Comparison of ENCODE assay signal across 9 cellular contexts in genomic region chr17:62692721-62693431, GRCh38.
DNase-seq lines count a peak whose midpoint lies in the region; ATAC-seq and TF ChIP-seq lines count a peak whose summit lies in the region.
"Had no signal": no experiment of that assay in that cellular context is flagged by ENCODE, and none has a peak within 500 bp of the region (broad histone marks: within the 10 kb centered on the region; RNA-seq: fewer than 3 reads in every experiment).

No MANE protein-coding gene starts in this region.

- DNase-seq in NCI-H2227 (lab: John Stamatoyannopoulos, UW; ENCODE audit: unreplicated experiment) (peak; percentile 18), NCI-H2227 treated with DMSO at 0.1 percent for 48 hours (lab: John Stamatoyannopoulos, UW) (no peak), NCI-H2171 (lab: John Stamatoyannopoulos, UW) (peak; percentile 44), erythroblast (lab: John Stamatoyannopoulos, UW) (peak; percentile 91 to 95), H4 (ENCODE audit: low spot score) (no peak), T-cell (no peak)

- H3K36me3 Mint-ChIP-seq in stimulated activated memory B cell treated with anti-CD40 and anti-IgM and Interleukin-4, amounts not matched to agents 10 μg/mL and 1 μg/mL and 100 μg/mL, for 72 hours = no peaks in the 10 kb centered on the region
- no peaks in the 10 kb centered on the region for H3K36me3 Mint-ChIP-seq in T-cell
- H3K36me3 Mint-ChIP-seq: CD14-positive monocyte had no signal

- CTCF ChIA-PET in T-cell (lab: Charles Lee) = no interaction called here

- H3K9me3 Mint-ChIP-seq in stimulated activated memory B cell treated with anti-CD40 and anti-IgM and Interleukin-4, amounts not matched to agents 10 μg/mL and 1 μg/mL and 100 μg/mL, for 72 hours = no peaks in the 10 kb centered on the region
- H3K9me3 Mint-ChIP-seq in T-cell = no peaks in the 10 kb centered on the region

- POLR2A ChIA-PET in T-cell (lab: Charles Lee) = interaction anchor here in 1 of 2 donors (0.6 kb wide), 1 partner anchor 26 kb away, joined by 3 read pairs; no protein-coding TSS in a partner anchor

- H3K4me3 Mint-ChIP-seq in stimulated activated memory B cell treated with anti-CD40 and anti-IgM and Interleukin-4, amounts not matched to agents 10 μg/mL and 1 μg/mL and 100 μg/mL, for 72 hours = no peak overlapping the region
- H3K4me3 Mint-ChIP-seq in T-cell = no peak overlapping the region
- H3K4me3 Mint-ChIP-seq: CD14-positive monocyte had no signal

- peak; percentile 37 for ATAC-seq in stimulated activated memory B cell treated with anti-CD40 and anti-IgM and Interleukin-4, amounts not matched to agents 10 μg/mL and 1 μg/mL and 100 μg/mL, for 72 hours
- ATAC-seq in HG02970 (IDR thresholded peaks at IDR 0.05; ENCODE audit: low FRiP score, unreplicated experiment) (no peak), T-cell (replicated peaks in 1 of 4) (no peak)

- peaks cover 40% of the 10 kb centered on the region for H3K27me3 Mint-ChIP-seq in stimulated activated memory B cell treated with anti-CD40 and anti-IgM and Interleukin-4, amounts not matched to agents 10 μg/mL and 1 μg/mL and 100 μg/mL, for 72 hours
- H3K27me3 Mint-ChIP-seq in T-cell = peaks cover 0 to 2% of the 10 kb centered on the region in 2 donors

- no peaks in the 10 kb centered on the region for H3K4me1 Mint-ChIP-seq in stimulated activated memory B cell treated with anti-CD40 and anti-IgM and Interleukin-4, amounts not matched to agents 10 μg/mL and 1 μg/mL and 100 μg/mL, for 72 hours
- H3K4me1 Mint-ChIP-seq in T-cell = no peaks in the 10 kb centered on the region

- no peak overlapping the region for H3K27ac Mint-ChIP-seq in stimulated activated memory B cell treated with anti-CD40 and anti-IgM and Interleukin-4, amounts not matched to agents 10 μg/mL and 1 μg/mL and 100 μg/mL, for 72 hours
- H3K27ac Mint-ChIP-seq in T-cell = no peak overlapping the region
- H3K27ac Mint-ChIP-seq: CD14-positive monocyte had no signal

- TF ChIP-seq POLR2A in erythroblast (IDR thresholded peaks at IDR 0.05; ENCODE audit: low read length) = no peak

Comparison
In these comparisons a context has a peak if more than half of its experiments do, and no peak if none do; other contexts are left out.
1. DNase-seq: peak in NCI-H2227 (single experiment), NCI-H2171 (single experiment) and erythroblast (2 of 2); none in NCI-H2227 treated with DMSO at 0.1 percent for 48 hours (single experiment), H4 (single experiment) and T-cell (0 of 34).